ENCODE assay signal across 8 cellular contexts in genomic region chr15:40439461-40440299, GRCh38. TPM values are rescaled to one million over a fixed set of nuclear protein-coding genes. Genes with fewer than 3 reads are reported as not detected.
DNase-seq lines count a peak whose midpoint lies in the region; ATAC-seq and TF ChIP-seq lines count a peak whose summit lies in the region.

No MANE protein-coding gene starts in this region.

- peak overlapping the region; percentile 72 for H3K4me3 Mint-ChIP-seq in activated CD8-positive, alpha-beta memory T cell treated with anti-CD3 and anti-CD28 coated beads, Interleukin-2, amount 10 ng/mL, durations not matched to agents 7 days and 5 days
- H3K4me3 Mint-ChIP-seq in neural crest cell, result peak overlapping the region; percentile 93

- H3K4me1 Mint-ChIP-seq in activated CD8-positive, alpha-beta memory T cell treated with anti-CD3 and anti-CD28 coated beads, Interleukin-2, amount 10 ng/mL, durations not matched to agents 7 days and 5 days, result peaks cover 34% of the 10 kb centered on the region
- H3K4me1 Mint-ChIP-seq in neural crest cell, result peaks cover 59% of the 10 kb centered on the region

- peak; percentile 56 for DNase-seq in Daoy (ENCODE audit: low read depth)
- DNase-seq in activated CD8-positive, alpha-beta memory T cell treated with anti-CD3 and anti-CD28 coated beads, Interleukin-2, amount 10 ng/mL, durations not matched to agents 7 days and 5 days, result peak; percentile 50
- peak; percentile 31 for DNase-seq in fibroblast of pulmonary artery (ENCODE audit: low read depth)
- no peak for DNase-seq in neural crest cell (ENCODE audit: low read depth, low spot score)

- no peak for ATAC-seq in activated CD8-positive, alpha-beta memory T cell treated with anti-CD3 and anti-CD28 coated beads, Interleukin-2, amount 10 ng/mL, durations not matched to agents 7 days and 5 days
- ATAC-seq in HG02642 (IDR thresholded peaks at IDR 0.05; ENCODE audit: poor library complexity, unreplicated experiment), result no peak
- no peak for ATAC-seq in HG03175 (IDR thresholded peaks at IDR 0.05; ENCODE audit: unreplicated experiment)
- no peak for ATAC-seq in GM21447 (IDR thresholded peaks at IDR 0.05; ENCODE audit: unreplicated experiment)

- no peak for TF ChIP-seq EP300 in Ishikawa (IDR thresholded peaks at IDR 0.05; ENCODE audit: borderline replicate concordance)

- peak overlapping the region; percentile 68 for H3K4me3 ChIP-seq in fibroblast of pulmonary artery (replicated peaks; ENCODE audit: low read depth, low read length)

- CTCF ChIA-PET in activated CD8-positive, alpha-beta memory T cell treated with anti-CD3 and anti-CD28 coated beads, Interleukin-2, amount 10 ng/mL, durations not matched to agents 7 days and 5 days (lab: Charles Lee), result interaction anchor here (0.6 to 7.0 kb wide), 19 partner anchors 9 to 744 kb away, joined by 3 to 54 read pairs (median 3); partner anchors contain the start of gene IVD

- TF ChIP-seq CTCF in fibroblast of pulmonary artery (IDR thresholded peaks at IDR 0.05; ENCODE audit: low read length, missing control alignments), result no peak
- TF ChIP-seq CTCF in neural crest cell (conservative IDR thresholded peaks at IDR 0.05), result no peak

- H3K27me3 Mint-ChIP-seq in activated CD8-positive, alpha-beta memory T cell treated with anti-CD3 and anti-CD28 coated beads, Interleukin-2, amount 10 ng/mL, durations not matched to agents 7 days and 5 days, result peaks cover 59% of the 10 kb centered on the region
- peaks cover 74% of the 10 kb centered on the region for H3K27me3 Mint-ChIP-seq in neural crest cell (ENCODE audit: low read depth)

- no peak overlapping the region for H3K27ac Mint-ChIP-seq in activated CD8-positive, alpha-beta memory T cell treated with anti-CD3 and anti-CD28 coated beads, Interleukin-2, amount 10 ng/mL, durations not matched to agents 7 days and 5 days
- H3K27ac Mint-ChIP-seq in neural crest cell (ENCODE audit: unreplicated experiment), result peak overlapping the region; percentile 89

- no peak for TF ChIP-seq RAD21 in Ishikawa (IDR thresholded peaks at IDR 0.05; ENCODE audit: low read depth)

- H3K9me3 Mint-ChIP-seq in activated CD8-positive, alpha-beta memory T cell treated with anti-CD3 and anti-CD28 coated beads, Interleukin-2, amount 10 ng/mL, durations not matched to agents 7 days and 5 days (ENCODE audit: low read depth), result no peaks in the 10 kb centered on the region
- no peaks in the 10 kb centered on the region for H3K9me3 Mint-ChIP-seq in neural crest cell

- H3K36me3 Mint-ChIP-seq in activated CD8-positive, alpha-beta memory T cell treated with anti-CD3 and anti-CD28 coated beads, Interleukin-2, amount 10 ng/mL, durations not matched to agents 7 days and 5 days, result no peaks in the 10 kb centered on the region
- H3K36me3 Mint-ChIP-seq in neural crest cell (ENCODE audit: low read depth), result no peaks in the 10 kb centered on the region

TF ChIP-seq in Ishikawa, 13 proteins besides CTCF, POLR2A, EP300 and RAD21:
- 0 out of 2 replicates have a peak, but pooled peaks have one; percentile 9 for TF ChIP-seq NFIC (IDR thresholded peaks at IDR 0.05)
- 0 out of 2 replicates have a peak, but pooled peaks have one; percentile 17 for TF ChIP-seq TCF12 (IDR thresholded peaks at IDR 0.05; ENCODE audit: low read depth)
- no peak for TF ChIP-seq CEBPB (IDR thresholded peaks at IDR 0.05)
- TF ChIP-seq MAX (IDR thresholded peaks at IDR 0.05), result no peak; the same call in 1 of the 2 replicates
- TF ChIP-seq USF1 (IDR thresholded peaks at IDR 0.05), result no peak
- peak; percentile 22; the same call in 1 of the 2 replicates for TF ChIP-seq EGR1 (IDR thresholded peaks at IDR 0.05)
- no peak for TF ChIP-seq REST (IDR thresholded peaks at IDR 0.05; ENCODE audit: low read depth)
- TF ChIP-seq TAF1 (IDR thresholded peaks at IDR 0.05; ENCODE audit: low read depth), result no peak
- TF ChIP-seq YY1 (IDR thresholded peaks at IDR 0.05; ENCODE audit: low read depth), result no peak
- TF ChIP-seq ZBTB7A (IDR thresholded peaks at IDR 0.05; ENCODE audit: low read depth), result no peak

RNA-seq across cellular contexts. Expression of gene BAHD1, which starts 1.1 kb away (rescaled TPM):
- total RNA-seq in Daoy (2014; rRNA removed; shearing (Covaris generic)), result 10.8 and 11.0 TPM in 2 replicates
- total RNA-seq in activated CD8-positive, alpha-beta memory T cell treated with anti-CD3 and anti-CD28 coated beads, Interleukin-2, amount 10 ng/mL, durations not matched to agents 7 days and 5 days, result 10 to 100 TPM; 24.1 to 25.6 TPM
- 25.6 and 26.4 TPM in 2 replicates for total RNA-seq in neural crest cell

RNA-seq across cellular contexts. Expression of gene CHST14, which starts 31.1 kb away (rescaled TPM):
- 11.3 and 16.6 TPM in 2 replicates for total RNA-seq in Daoy (2014; rRNA removed; shearing (Covaris generic))
- 10 to 100 TPM; 12.3 to 12.6 TPM for total RNA-seq in activated CD8-positive, alpha-beta memory T cell treated with anti-CD3 and anti-CD28 coated beads, Interleukin-2, amount 10 ng/mL, durations not matched to agents 7 days and 5 days
- 32.9 and 37.1 TPM in 2 replicates for total RNA-seq in neural crest cell

RNA-seq across cellular contexts. Expression of gene IVD, which starts 34.1 kb away (rescaled TPM):
- 17.9 and 23.4 TPM in 2 replicates for total RNA-seq in Daoy (2014; rRNA removed; shearing (Covaris generic))
- total RNA-seq in activated CD8-positive, alpha-beta memory T cell treated with anti-CD3 and anti-CD28 coated beads, Interleukin-2, amount 10 ng/mL, durations not matched to agents 7 days and 5 days, result 10 to 100 TPM; 70.3 to 87.2 TPM
- total RNA-seq in neural crest cell, result 75.2 and 81.4 TPM in 2 replicates

RNA-seq across cellular contexts. Expression of gene KNSTRN, which starts 57.2 kb away (rescaled TPM):
- 91.9 and 144 TPM in 2 replicates for total RNA-seq in Daoy (2014; rRNA removed; shearing (Covaris generic))
- 10 to 100 TPM; 77.1 to 82.0 TPM for total RNA-seq in activated CD8-positive, alpha-beta memory T cell treated with anti-CD3 and anti-CD28 coated beads, Interleukin-2, amount 10 ng/mL, durations not matched to agents 7 days and 5 days
- total RNA-seq in neural crest cell, result 73.7 and 74.7 TPM in 2 replicates
